9 cellular contexts compared by ENCODE assay signal in genomic region chr1:15408890-15409399, GRCh38. TPM values are rescaled to one million over a fixed set of nuclear protein-coding genes. Genes with fewer than 3 reads are reported as not detected.
DNase-seq lines count a peak whose midpoint lies in the region; ATAC-seq and TF ChIP-seq lines count a peak whose summit lies in the region.
"Had no signal": no experiment of that assay in that cellular context is flagged by ENCODE, and none has a peak within 500 bp of the region (broad histone marks: within the 10 kb centered on the region; RNA-seq: fewer than 3 reads in every experiment).

No MANE protein-coding gene starts in this region.

- no peak for TF ChIP-seq EP300 in gastroesophageal sphincter (IDR thresholded peaks at IDR 0.05)

- no peak for DNase-seq in C1 segment of cervical spinal cord (lab: John Stamatoyannopoulos, UW)
- DNase-seq in OCI-M1 (lab: John Stamatoyannopoulos, UW), result no peak
- DNase-seq in GM03348 (ENCODE audit: low spot score), result no peak

- peaks cover 0 to 10% of the 10 kb centered on the region in 2 experiments; a peak in 1 of 3 replicates for H3K36me3 ChIP-seq in HEK293 (ENCODE audit: control insufficient read depth in 2 of 2, insufficient read depth in 1 of 2, low read length in 2 of 2)
- no peaks in the 10 kb centered on the region for H3K36me3 ChIP-seq in gastroesophageal sphincter
- H3K36me3 ChIP-seq in skeletal muscle satellite cell (ENCODE audit: insufficient read depth, low read length), result no peaks in the 10 kb centered on the region

- H3K27ac ChIP-seq in HEK293 (ENCODE audit: extremely low read depth, low read depth, low read length) (peak overlapping the region; percentile 61; the same call in 1 of the 2 replicates), gastroesophageal sphincter (peak overlapping the region in 3 of 4 donors; percentile 81 to 89 (median 82))

- 60% methylated on average over 2 of the region's 14 CpGs; no CpG with 5 or more reads in 1 of the 2 donors for WGBS in gastroesophageal sphincter (ENCODE audit: low coverage in 1 of 2), 2 donors

- peak overlapping the region; percentile 94 for H3K4me2 ChIP-seq in skeletal muscle satellite cell (ENCODE audit: low read length)

- CTCF ChIA-PET in HEK293 (lab: Yijun Ruan, JAX), result interaction anchor here (0.6 to 2.0 kb wide), 3 partner anchors 22 to 209 kb away, joined by 3 to 10 read pairs (median 4); no protein-coding TSS in a partner anchor

- no peak for TF ChIP-seq POLR2A in gastroesophageal sphincter (IDR thresholded peaks at IDR 0.05)

- POLR2A ChIA-PET in HEK293 (lab: Yijun Ruan, JAX), result no interaction called here

- H3K27me3 ChIP-seq in gastroesophageal sphincter, result no peaks in the 10 kb centered on the region
- no peaks in the 10 kb centered on the region for H3K27me3 ChIP-seq in skeletal muscle satellite cell (ENCODE audit: control insufficient read depth, insufficient read depth, low read length)

- H3K4me3 ChIP-seq in HEK293 (ENCODE audit: low read depth, low read length) (peak overlapping the region; percentile 72), WI38 (ENCODE audit: low read depth, low read length) (peak overlapping the region; percentile 86), gastroesophageal sphincter (peak overlapping the region; percentile 68 to 97), skeletal muscle satellite cell (ENCODE audit: low read length) (peak overlapping the region; percentile 89)

- ATAC-seq in gastroesophageal sphincter (no peak), GM18909 (IDR thresholded peaks at IDR 0.05; ENCODE audit: poor library complexity, unreplicated experiment) (no peak)

- H3K9me3 ChIP-seq in HEK293 (ENCODE audit: control insufficient read depth, insufficient read depth, low read depth, low read length) (no peaks in the 10 kb centered on the region), gastroesophageal sphincter (no peaks in the 10 kb centered on the region), skeletal muscle satellite cell (replicated peaks; ENCODE audit: low read length) (no peaks in the 10 kb centered on the region)

- TF ChIP-seq CTCF in HEK293 (tag by site-specific recombination; IDR thresholded peaks at IDR 0.05), result no peak
- TF ChIP-seq CTCF in WI38 (IDR thresholded peaks at IDR 0.05; ENCODE audit: low read depth, low read length), result no peak
- no peak for TF ChIP-seq CTCF in gastroesophageal sphincter (IDR thresholded peaks at IDR 0.05)

- peaks cover 3% of the 10 kb centered on the region; the same call in 1 of the 2 replicates for H3K4me1 ChIP-seq in HEK293 (ENCODE audit: control insufficient read depth, insufficient read depth, low read length)
- H3K4me1 ChIP-seq in gastroesophageal sphincter, result peaks cover 0 to 70% (median 41%) of the 10 kb centered on the region in 3 donors
- H3K4me1 ChIP-seq in skeletal muscle satellite cell (ENCODE audit: control insufficient read depth, insufficient read depth, low read length), result peaks cover 44% of the 10 kb centered on the region

- peak overlapping the region; percentile 87 for H3K9ac ChIP-seq in skeletal muscle satellite cell (ENCODE audit: low read depth, low read length)

TF ChIP-seq in HEK293, 187 proteins besides CTCF, POLR2A, EP300 and RAD21 (continues in another document):
- TF ChIP-seq PRDM4 (tag by site-specific recombination; IDR thresholded peaks at IDR 0.05), result peak; percentile 70
- no peak for TF ChIP-seq ZNF133 (tag by site-specific recombination; IDR thresholded peaks at IDR 0.05)
- no peak for TF ChIP-seq BCL6B (tag by site-specific recombination; IDR thresholded peaks at IDR 0.05)
- TF ChIP-seq ATF2 (tag by site-specific recombination; IDR thresholded peaks at IDR 0.05; ENCODE audit: low read depth), result peak; percentile 50; the same call in 1 of the 2 replicates
- no peak for TF ChIP-seq ZSCAN23 (tag by site-specific recombination; IDR thresholded peaks at IDR 0.05)
- TF ChIP-seq ZNF132 (tag by site-specific recombination; IDR thresholded peaks at IDR 0.05; ENCODE audit: borderline replicate concordance), result no peak
- no peak for TF ChIP-seq ZEB2 (tag by site-specific recombination; IDR thresholded peaks at IDR 0.05)
- TF ChIP-seq ZNF23 (tag by site-specific recombination; IDR thresholded peaks at IDR 0.05; ENCODE audit: borderline replicate concordance), result no peak
- no peak for TF ChIP-seq ZNF280D (tag by site-specific recombination; IDR thresholded peaks at IDR 0.05)
- no peak for TF ChIP-seq ZNF521 (tag by site-specific recombination; IDR thresholded peaks at IDR 0.05)
- no peak for TF ChIP-seq SCRT1 (tag by site-specific recombination; IDR thresholded peaks at IDR 0.05; ENCODE audit: borderline replicate concordance)
- peak; percentile 16; the same call in 1 of the 2 replicates for TF ChIP-seq ZNF692 (tag by site-specific recombination; IDR thresholded peaks at IDR 0.05)

RNA-seq across cellular contexts. Expression of gene EFHD2, which starts 0.7 kb away (rescaled TPM):
- total RNA-seq in gastroesophageal sphincter, result 10 to 100 TPM; 26.3 to 60.7 (median 53.7) TPM
- 73.6 and 78.6 TPM in 2 replicates for total RNA-seq in skeletal muscle satellite cell (2012; rRNA removed)

RNA-seq across cellular contexts. Expression of gene CTRC, which starts 29.3 kb away (rescaled TPM):
- total RNA-seq in gastroesophageal sphincter, result not detected
- total RNA-seq in skeletal muscle satellite cell (2012; rRNA removed), result not detected in 2 replicates
- total RNA-seq: dermis microvascular lymphatic vessel endothelial cell had no signal

RNA-seq across cellular contexts. Expression of gene CELA2A, which starts 47.6 kb away (rescaled TPM):
- not detected for total RNA-seq in gastroesophageal sphincter
- not detected in 2 replicates for total RNA-seq in skeletal muscle satellite cell (2012; rRNA removed)
- total RNA-seq: dermis microvascular lymphatic vessel endothelial cell had no signal
